Comparison of ENCODE assay signal across 28 cellular contexts in genomic region chr6:144211160-144211559, GRCh38.
"Had no signal": no experiment of that assay in that cellular context is flagged by ENCODE, and none has a peak within 500 bp of the region (broad histone marks: within the 10 kb centered on the region; RNA-seq: fewer than 3 reads in every experiment).

No MANE protein-coding gene starts in this region.

- H3K27ac Mint-ChIP-seq: activated naive CD4-positive, alpha-beta T cell treated with anti-CD3 and anti-CD28 coated beads, Interleukin-2, amount 50 U/mL, for 24 hours; activated naive CD8-positive, alpha-beta T cell treated with anti-CD3 and anti-CD28 coated beads, Interleukin-2, amount 50 U/mL, for 24 hours; memory B cell; naive thymus-derived CD8-positive, alpha-beta T cell; stimulated activated effector memory CD8-positive, alpha-beta T cell treated with anti-CD3 and anti-CD28 coated beads, Interleukin-12 subunit alpha, Interleukin-12 subunit beta, amount 100 ng/mL, for 72 hours; T-helper 2 cell treated with Interferon-gamma antibody and Interleukin-4, amounts not matched to agents 5 μg/mL and 100 μg/mL, for 36 hours had no signal

- DNase-seq: activated CD4-positive, alpha-beta T cell treated with anti-CD3 and anti-CD28 coated beads for 4 hours; activated CD4-positive, alpha-beta T cell treated with anti-CD3 and anti-CD28 coated beads, Interleukin-2, amount 50 U/mL, for 48 hours; activated CD4-positive, CD25-positive, alpha-beta regulatory T cell; activated CD8-positive, alpha-beta memory T cell treated with anti-CD3 and anti-CD28 coated beads for 24 hours; activated gamma-delta T cell treated with Interleukin-2 at 50 U/mL for 16 hours; activated naive CD8-positive, alpha-beta T cell treated with anti-CD3 and anti-CD28 coated beads, Interleukin-2, amount 50 U/mL, for 24 hours; amygdala; central memory CD4-positive, alpha-beta T cell; dermis blood vessel endothelial cell; effector CD4-positive, alpha-beta T cell; esophagus squamous epithelium; hippocampal formation; kidney; left colon; midbrain; naive thymus-derived CD8-positive, alpha-beta T cell; posterior cingulate gyrus; right cardiac atrium; stimulated activated CD4-positive, alpha-beta T cell treated with anti-CD3 and anti-CD28 coated beads, Interleukin-4, amount 100 ng/mL, for 24 hours; stomach; thyroid gland; upper lobe of left lung had no signal

- H3K27ac ChIP-seq: epithelial cell of prostate, esophagus squamous epithelium, skin epidermis, stomach, thyroid gland had no signal

- ATAC-seq: activated naive CD8-positive, alpha-beta T cell treated with anti-CD3 and anti-CD28 coated beads, Interleukin-2, amount 50 U/mL, for 24 hours; left colon; naive thymus-derived CD8-positive, alpha-beta T cell; right cardiac atrium; stimulated activated effector memory CD8-positive, alpha-beta T cell treated with anti-CD3 and anti-CD28 coated beads, Interleukin-12 subunit alpha, Interleukin-12 subunit beta, amount 100 ng/mL, for 72 hours had no signal

- H3K9me3 Mint-ChIP-seq: stimulated activated effector memory CD8-positive, alpha-beta T cell treated with anti-CD3 and anti-CD28 coated beads, Interleukin-12 subunit alpha, Interleukin-12 subunit beta, amount 100 ng/mL, for 72 hours had no signal

- H3K27me3 ChIP-seq: stomach, thyroid gland, upper lobe of left lung had no signal

- H3K4me3 ChIP-seq: esophagus squamous epithelium, skin epidermis, stomach, thyroid gland, upper lobe of left lung had no signal

- H3K4me3 Mint-ChIP-seq: activated naive CD4-positive, alpha-beta T cell treated with anti-CD3 and anti-CD28 coated beads, Interleukin-2, amount 50 U/mL, for 24 hours; activated naive CD8-positive, alpha-beta T cell treated with anti-CD3 and anti-CD28 coated beads, Interleukin-2, amount 50 U/mL, for 24 hours; memory B cell; stimulated activated effector memory CD8-positive, alpha-beta T cell treated with anti-CD3 and anti-CD28 coated beads, Interleukin-12 subunit alpha, Interleukin-12 subunit beta, amount 100 ng/mL, for 72 hours; T-helper 2 cell treated with Interferon-gamma antibody and Interleukin-4, amounts not matched to agents 5 μg/mL and 100 μg/mL, for 36 hours had no signal

- H3K36me3 ChIP-seq: esophagus squamous epithelium, stomach, thyroid gland, upper lobe of left lung had no signal

- H3K9me3 ChIP-seq: stomach, thyroid gland, upper lobe of left lung had no signal
